1 cellular context compared by ENCODE assay signal in the genomic region with DNA sequence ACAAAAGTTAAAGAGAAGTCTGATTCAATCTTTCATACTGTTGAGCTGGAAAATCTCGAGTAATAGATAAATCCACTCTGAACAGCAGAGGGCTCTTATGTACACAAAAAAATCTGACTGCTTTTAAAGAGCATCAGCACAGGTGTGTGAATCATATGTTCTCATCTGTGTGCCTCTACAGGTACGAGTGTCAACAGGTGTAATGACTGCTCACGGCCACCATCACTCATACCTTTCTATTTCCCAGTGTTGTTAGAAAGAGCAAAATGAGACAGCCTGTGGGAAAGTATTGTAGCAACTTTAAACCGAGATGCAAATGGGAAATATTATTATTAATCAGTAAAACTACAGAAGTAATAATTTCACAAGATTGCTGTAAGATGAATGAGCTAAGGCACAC.
TF ChIP-seq lines count a peak whose summit lies in the region.

No MANE protein-coding gene starts in this region.

TF ChIP-seq in endothelial cell of umbilical vein, 7 proteins besides CTCF, POLR2A, EP300 and RAD21 (continued from another document):
- TF ChIP-seq MYC (IDR thresholded peaks at IDR 0.05; ENCODE audit: low read depth, low read length) (no peak), GATA2 (IDR thresholded peaks at IDR 0.05; ENCODE audit: insufficient read depth, insufficient read length, low read depth, low read length) (no peak)
TF ChIP-seq in endothelial cell of umbilical vein: peak in this region for 0.
